Comparison of ENCODE assay signal across 1 cellular context in the genomic region with DNA sequence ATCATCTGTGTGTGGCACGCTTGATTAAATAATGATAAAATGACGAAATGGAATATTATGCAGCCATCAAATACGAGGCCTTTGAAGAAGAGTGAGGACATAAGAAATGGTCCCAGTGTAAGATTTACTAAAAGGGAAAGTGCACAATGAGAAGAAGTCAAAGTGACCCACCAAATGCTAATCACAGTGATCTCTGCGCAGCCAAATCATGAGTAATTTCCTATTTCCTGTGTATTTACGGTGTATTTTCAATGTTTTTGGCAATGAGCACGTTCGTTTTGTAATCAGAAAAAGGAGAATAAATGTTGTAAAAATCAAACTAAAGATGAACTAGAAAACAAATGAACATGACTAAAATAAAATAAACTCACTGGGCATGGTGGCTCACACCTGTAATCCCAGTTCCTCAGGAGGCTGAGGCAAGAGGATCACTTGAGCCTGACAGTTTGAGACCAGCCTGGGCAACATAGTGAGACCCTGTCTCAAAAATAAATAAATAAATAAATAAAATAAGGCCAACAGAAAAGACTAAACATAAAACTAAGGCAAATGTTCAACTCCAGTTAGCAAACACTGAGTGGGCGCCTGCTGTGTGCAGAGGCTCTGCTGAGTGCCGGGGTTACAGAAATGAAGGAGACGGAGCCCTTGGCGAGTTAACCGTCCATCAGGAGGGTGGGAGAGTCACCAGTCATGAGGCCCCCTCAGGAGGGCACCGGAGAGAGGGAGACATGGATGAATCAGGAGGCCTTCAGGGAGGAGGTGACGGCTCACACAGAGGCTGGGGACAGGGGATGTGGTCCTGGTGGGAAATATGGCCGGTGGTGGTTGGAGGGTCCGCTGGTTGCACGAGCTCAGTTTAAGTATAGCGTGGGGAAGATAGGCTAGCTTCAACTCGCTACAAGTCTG.
TF ChIP-seq lines count a peak whose summit lies in the region.

No MANE protein-coding gene starts in this region.

TF ChIP-seq in GM23338, 12 proteins besides CTCF, POLR2A, EP300 and RAD21 (continued from another document):
- no peak for TF ChIP-seq ZNF462 (CRISPR knock-in tag; IDR thresholded peaks at IDR 0.05)
- TF ChIP-seq ETS1 (IDR thresholded peaks at IDR 0.05): no peak
